ENCODE assay signal across 8 cellular contexts in genomic region chr14:68703093-68703492, GRCh38.
DNase-seq lines count a peak whose midpoint lies in the region; ATAC-seq and TF ChIP-seq lines count a peak whose summit lies in the region.

No MANE protein-coding gene starts in this region.

- no peak for TF ChIP-seq CTCF in right atrium auricular region (IDR thresholded peaks at IDR 0.05)
- TF ChIP-seq CTCF in fibroblast of villous mesenchyme (IDR thresholded peaks at IDR 0.05; ENCODE audit: insufficient read depth, low read depth, low read length), result no peak
- TF ChIP-seq CTCF in vagina (IDR thresholded peaks at IDR 0.05), result no peak

- TF ChIP-seq POLR2A in vagina (IDR thresholded peaks at IDR 0.05), result no peak

- no peak overlapping the region for H3K4me2 ChIP-seq in mesendoderm (ENCODE audit: low read length)

- no peak overlapping the region for H3K23ac ChIP-seq in mesendoderm (ENCODE audit: low read length)

- H2BK15ac ChIP-seq in mesendoderm (replicated peaks; ENCODE audit: low read depth), result no peak overlapping the region

- no peaks in the 10 kb centered on the region for H3K79me1 ChIP-seq in mesendoderm (ENCODE audit: low read length)

- no peak overlapping the region for H3K9ac ChIP-seq in mesendoderm (ENCODE audit: low read length)

- H3K27ac ChIP-seq in right atrium auricular region (no peak overlapping the region), vagina (peak overlapping the region; percentile 74), mesendoderm (ENCODE audit: low read depth, low read length) (no peak overlapping the region)

- no peak overlapping the region for H4K8ac ChIP-seq in mesendoderm (ENCODE audit: low read depth, low read length)

- H3K36me3 ChIP-seq in right atrium auricular region (no peaks in the 10 kb centered on the region), vagina (no peaks in the 10 kb centered on the region), mesendoderm (ENCODE audit: control insufficient read depth, insufficient read depth, low read length) (no peaks in the 10 kb centered on the region)

- H3K56ac ChIP-seq in mesendoderm (ENCODE audit: low read length), result no peak overlapping the region

- DNase-seq in left cardiac atrium (peak; percentile 54), right atrium auricular region (ENCODE audit: low spot score) (no peak), SW480 (ENCODE audit: low spot score) (peak; percentile 72), fibroblast of villous mesenchyme (ENCODE audit: low read depth) (peak; percentile 67), vagina (ENCODE audit: extremely low spot score in 2 of 2) (no peak), mesendoderm (no peak)

- no peak overlapping the region for H3K4me3 ChIP-seq in right atrium auricular region
- no peak overlapping the region for H3K4me3 ChIP-seq in fibroblast of villous mesenchyme (ENCODE audit: low read depth, low read length)
- no peak overlapping the region for H3K4me3 ChIP-seq in vagina
- no peak overlapping the region for H3K4me3 ChIP-seq in mesendoderm (ENCODE audit: low read length)

- H3K9me3 ChIP-seq in right atrium auricular region (no peaks in the 10 kb centered on the region), vagina (no peaks in the 10 kb centered on the region)

- H3K18ac ChIP-seq in mesendoderm (ENCODE audit: low read length), result no peak overlapping the region

- H2BK5ac ChIP-seq in mesendoderm (ENCODE audit: low read length), result no peak overlapping the region

- intact Hi-C loops in left cardiac atrium (cut with DNase I), result no loop called here
- intact Hi-C loops in vagina (cut with DNase I), result no loop called here

- H3K79me2 ChIP-seq in mesendoderm (ENCODE audit: control insufficient read depth, insufficient read depth, low read length), result no peaks in the 10 kb centered on the region

- H3K4me1 ChIP-seq in right atrium auricular region, result peaks cover 0 to 30% of the 10 kb centered on the region in 2 donors
- H3K4me1 ChIP-seq in vagina, result peaks cover 47% of the 10 kb centered on the region
- H3K4me1 ChIP-seq in mesendoderm (ENCODE audit: control insufficient read depth, low read depth, low read length), result no peaks in the 10 kb centered on the region

- peak in 1 of 2 donors; percentile 77 for ATAC-seq in left cardiac atrium
- ATAC-seq in HG02938 (IDR thresholded peaks at IDR 0.05; ENCODE audit: unreplicated experiment), result no peak
- ATAC-seq in GM18498 (IDR thresholded peaks at IDR 0.05; ENCODE audit: unreplicated experiment), result no peak

- no peak overlapping the region for H3K4ac ChIP-seq in mesendoderm (ENCODE audit: low read depth, low read length)

- H2BK120ac ChIP-seq in mesendoderm (ENCODE audit: low read depth, low read length), result no peak overlapping the region

- H3K27me3 ChIP-seq in right atrium auricular region, result no peaks in the 10 kb centered on the region
- no peaks in the 10 kb centered on the region for H3K27me3 ChIP-seq in vagina
- H3K27me3 ChIP-seq in mesendoderm (ENCODE audit: insufficient read depth, low read length, poor library complexity), result no peaks in the 10 kb centered on the region

- no peak overlapping the region for H2AK5ac ChIP-seq in mesendoderm (ENCODE audit: low read length)

- no CpG with 5 or more reads among the region's 10 CpGs for WGBS in mesendoderm (ENCODE audit: extremely low coverage, insufficient coverage, low lambda C conversion rate)

- no peak overlapping the region for H4K5ac ChIP-seq in mesendoderm (ENCODE audit: low read length)

Comparison
In these comparisons a context has a peak if more than half of its experiments do, and no peak if none do; other contexts are left out.
1. DNase-seq: peak in left cardiac atrium (single experiment), SW480 (single experiment) and fibroblast of villous mesenchyme (single experiment); none in right atrium auricular region (single experiment), vagina (0 of 2) and mesendoderm (single experiment).